ENCODE assay signal across 8 cellular contexts in the genomic region with DNA sequence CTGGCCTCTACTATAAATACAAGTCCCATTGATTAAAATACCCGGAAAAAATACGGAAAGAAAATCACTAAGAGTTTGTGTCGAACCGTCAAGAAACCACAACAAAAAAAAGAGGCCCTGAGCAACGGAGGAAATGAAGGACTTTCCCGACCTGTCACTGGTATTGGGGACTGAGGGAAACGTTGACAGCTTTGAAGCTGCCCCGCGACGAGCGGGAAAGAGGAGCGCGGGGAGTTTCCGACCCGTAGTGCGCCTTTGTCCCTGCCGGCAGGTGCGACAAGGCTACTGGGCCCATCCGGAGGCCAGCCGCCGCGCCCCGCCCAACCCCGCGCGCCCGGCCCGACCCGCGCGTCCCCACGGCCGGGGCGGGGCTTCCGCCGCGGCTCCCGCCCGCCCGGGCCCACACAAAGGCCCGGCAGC. TPM values are rescaled to one million over a fixed set of nuclear protein-coding genes. Genes with fewer than 3 reads are reported as not detected.
DNase-seq lines count a peak whose midpoint lies in the region; ATAC-seq and TF ChIP-seq lines count a peak whose summit lies in the region.

No MANE protein-coding gene starts in this region.

- H3K4me3 ChIP-seq in CD8-positive, alpha-beta memory T cell (ENCODE audit: low read length), result peak overlapping the region; percentile 78
- peak overlapping the region; percentile 44 for H3K4me3 ChIP-seq in mucosa of descending colon

- peak overlapping the region; percentile 88 for H3K27ac ChIP-seq in CD8-positive, alpha-beta memory T cell (ENCODE audit: low read depth, low read length)

- H3K27me3 Mint-ChIP-seq in CD8-positive, alpha-beta memory T cell, result no peaks in the 10 kb centered on the region

- ATAC-seq in GM19468 (IDR thresholded peaks at IDR 0.05; ENCODE audit: extremely low read depth, unreplicated experiment) (peak; percentile 56), mucosa of descending colon (peak; percentile 92)

- TF ChIP-seq CTCF in mucosa of descending colon (IDR thresholded peaks at IDR 0.05), result no peak

- H3K36me3 ChIP-seq in CD8-positive, alpha-beta memory T cell (ENCODE audit: insufficient read depth, low read length), result peaks cover 36% of the 10 kb centered on the region
- H3K36me3 ChIP-seq in mucosa of descending colon (ENCODE audit: low read depth), result no peaks in the 10 kb centered on the region

- H3K9me3 ChIP-seq in CD8-positive, alpha-beta memory T cell (ENCODE audit: low read length), result no peaks in the 10 kb centered on the region
- no peaks in the 10 kb centered on the region for H3K9me3 ChIP-seq in mucosa of descending colon

- CTCF ChIA-PET in CD8-positive, alpha-beta memory T cell (lab: Charles Lee), result no interaction called here

- peaks cover 38% of the 10 kb centered on the region for H3K4me1 ChIP-seq in CD8-positive, alpha-beta memory T cell (ENCODE audit: insufficient read depth, low read length)
- peaks cover 27% of the 10 kb centered on the region for H3K4me1 ChIP-seq in mucosa of descending colon (ENCODE audit: low read depth)

- peaks cover 4 to 64% (median 13%) of the 10 kb centered on the region in 3 donors for H3K36me3 Mint-ChIP-seq in CD8-positive, alpha-beta memory T cell

- H3K9me3 Mint-ChIP-seq in CD8-positive, alpha-beta memory T cell, result no peaks in the 10 kb centered on the region

- H3K4me3 Mint-ChIP-seq in CD8-positive, alpha-beta memory T cell, result peak overlapping the region; percentile 87 to 96 (median 91)

- H3K27me3 ChIP-seq in CD8-positive, alpha-beta memory T cell (ENCODE audit: insufficient read depth, low read length, poor library complexity, severe bottlenecking), result no peaks in the 10 kb centered on the region

- DNase-seq in CD8-positive, alpha-beta memory T cell, result peak; percentile 69 to 83 (median 75)
- DNase-seq in HK-2 (ENCODE audit: unreplicated experiment) (peak; percentile 73), NOMO-1 (lab: John Stamatoyannopoulos, UW; ENCODE audit: unreplicated experiment in 2 of 2) (peak; percentile 73 to 77), activated T-cell treated with anti-CD3 and anti-CD28 coated beads for 1 hour (ENCODE audit: low read depth) (peak; percentile 54), epidermal melanocyte (ENCODE audit: insufficient read length, low spot score) (peak; percentile 80), mucosa of descending colon (peak; percentile 82 to 92 (median 91))
- DNase-seq in stimulated activated CD8-positive, alpha-beta memory T cell treated with anti-CD3 and anti-CD28 coated beads, Interleukin-4, amount 100 ng/mL, for 24 hours (ENCODE audit: low read depth), result peak; percentile 72

- peak overlapping the region; percentile 95 to 99 (median 96) for H3K27ac Mint-ChIP-seq in CD8-positive, alpha-beta memory T cell

- POLR2A ChIA-PET in CD8-positive, alpha-beta memory T cell (lab: Charles Lee), result no interaction called here

- intact Hi-C loops in mucosa of descending colon (cut with DNase I, micrococcal nuclease), result no loop called here

- H3K4me1 Mint-ChIP-seq in CD8-positive, alpha-beta memory T cell, result peaks cover 50 to 69% (median 68%) of the 10 kb centered on the region in 3 donors

RNA-seq across cellular contexts. Expression of a gene that starts 0.4 kb away (rescaled TPM):
- total RNA-seq in CD8-positive, alpha-beta memory T cell, result 10 to 100 TPM; 78.6 to 81.4 TPM
- 83.6 TPM for polyA plus RNA-seq in CD8-positive, alpha-beta memory T cell
- total RNA-seq in mucosa of descending colon, result 10 to 100 TPM; 48.5 to 86.1 (median 56.8) TPM

RNA-seq across cellular contexts. Expression of a gene that starts 0.5 kb away (rescaled TPM):
- 100 to 1,000 TPM; 229 to 233 TPM for total RNA-seq in CD8-positive, alpha-beta memory T cell
- 58.5 TPM for polyA plus RNA-seq in CD8-positive, alpha-beta memory T cell
- 10 to 100 TPM; 39.2 to 54.4 (median 47.7) TPM for total RNA-seq in mucosa of descending colon

RNA-seq across cellular contexts. Expression of a gene that starts 20.3 kb away (rescaled TPM):
- 10 to 100 TPM; 34.9 to 42.4 TPM for total RNA-seq in CD8-positive, alpha-beta memory T cell
- 60.0 TPM for polyA plus RNA-seq in CD8-positive, alpha-beta memory T cell
- 10 to 100 TPM; 24.4 to 36.0 (median 30.7) TPM for total RNA-seq in mucosa of descending colon

RNA-seq across cellular contexts. Expression of a gene that starts 20.6 kb away (rescaled TPM):
- total RNA-seq in CD8-positive, alpha-beta memory T cell, result 100 to 1,000 TPM; 154 to 156 TPM
- 357 TPM for polyA plus RNA-seq in CD8-positive, alpha-beta memory T cell
- 100 to 1,000 TPM in 1 of 3 donors, 10 to 100 TPM in 2; 61.0 to 105 (median 80.4) TPM for total RNA-seq in mucosa of descending colon

Comparison
In these comparisons a context has a peak if more than half of its experiments do, and no peak if none do; other contexts are left out.
1. Peak in every context shown above with its lines: DNase-seq, ATAC-seq, H3K4me3 ChIP-seq and H3K27ac ChIP-seq.
2. RNA of a gene that starts 0.5 kb away (total RNA-seq): 229 to 233 TPM in CD8-positive, alpha-beta memory T cell; 39.2 to 54.4 TPM in mucosa of descending colon; every median in the first group is over 4 times any median in the second.